In the genomic region with DNA sequence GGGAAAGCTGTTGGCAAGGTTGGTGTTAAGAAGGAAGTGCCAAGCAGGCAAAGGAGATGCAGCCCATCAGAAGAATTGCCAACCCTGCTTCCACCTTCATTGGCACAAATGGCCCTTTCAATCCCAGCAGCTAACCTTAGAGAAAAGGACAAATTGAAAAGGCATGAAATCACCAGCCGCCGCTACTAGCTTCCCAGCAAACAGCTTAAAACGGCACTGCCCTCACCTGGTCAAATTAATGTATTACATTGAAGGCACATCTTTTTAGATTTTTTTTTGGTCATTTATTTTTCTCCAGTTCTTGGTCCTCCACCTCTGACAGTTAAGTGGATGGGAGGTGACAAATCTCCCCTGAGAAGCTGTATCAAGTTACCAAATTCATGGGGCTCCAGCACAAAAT, we compare ENCODE assay signal across 8 cellular contexts. TPM values are rescaled to one million over a fixed set of nuclear protein-coding genes. Genes with fewer than 3 reads are reported as not detected.
DNase-seq lines count a peak whose midpoint lies in the region; TF ChIP-seq lines count a peak whose summit lies in the region.

No MANE protein-coding gene starts in this region.

- no peaks in the 10 kb centered on the region for H3K4me1 ChIP-seq in MM.1S (ENCODE audit: low read length)

- H3K79me2 ChIP-seq in MM.1S (ENCODE audit: low read length) = no peaks in the 10 kb centered on the region

- no peak overlapping the region for H3K4me3 ChIP-seq in MM.1S (ENCODE audit: low read length)
- no peak overlapping the region for H3K4me3 ChIP-seq in WI38 (ENCODE audit: low read depth, low read length)
- H3K4me3 ChIP-seq in foreskin fibroblast (ENCODE audit: low read depth in 1 of 2, low read length in 2 of 2) = no peak overlapping the region

- H2AFZ ChIP-seq in MM.1S (ENCODE audit: low read length) = peak overlapping the region; percentile 43; the same call in 1 of the 2 replicates

- no peaks in the 10 kb centered on the region for H4K20me1 ChIP-seq in MM.1S (ENCODE audit: insufficient read depth, low read length)

- peak; percentile 14 for DNase-seq in activated T-cell treated with anti-CD3 and anti-CD28 coated beads for 4 hours
- DNase-seq in activated T-cell treated with anti-CD3 and anti-CD28 coated beads, Interleukin-2, amount 50 U/mL, for 24 hours = no peak
- peak; percentile 45 for DNase-seq in MM.1S
- peak; percentile 13 to 50 for DNase-seq in foreskin fibroblast
- peak; percentile 17 for DNase-seq in smooth muscle cell of the brain vasculature (ENCODE audit: low read depth, low spot score)
- no peak for DNase-seq in UCSD-AML1 (lab: John Stamatoyannopoulos, UW; ENCODE audit: unreplicated experiment)
- no peak for DNase-seq in mesenteric fat pad (ENCODE audit: low spot score)

- H3K27me3 Mint-ChIP-seq in activated T-cell treated with anti-CD3 and anti-CD28 coated beads, Interleukin-2, amount 50 U/mL, for 24 hours = peaks cover 85% of the 10 kb centered on the region

- H3K4me3 Mint-ChIP-seq in activated T-cell treated with anti-CD3 and anti-CD28 coated beads, Interleukin-2, amount 50 U/mL, for 24 hours = no peak overlapping the region

- no peaks in the 10 kb centered on the region for H3K9me3 Mint-ChIP-seq in activated T-cell treated with anti-CD3 and anti-CD28 coated beads, Interleukin-2, amount 50 U/mL, for 24 hours

- H3K4me1 Mint-ChIP-seq in activated T-cell treated with anti-CD3 and anti-CD28 coated beads, Interleukin-2, amount 50 U/mL, for 24 hours (ENCODE audit: low read depth) = peaks cover 4% of the 10 kb centered on the region

- no peaks in the 10 kb centered on the region for H3K36me3 Mint-ChIP-seq in activated T-cell treated with anti-CD3 and anti-CD28 coated beads, Interleukin-2, amount 50 U/mL, for 24 hours (ENCODE audit: low read depth)

- no peaks in the 10 kb centered on the region for H3K27me3 ChIP-seq in MM.1S (replicated peaks; ENCODE audit: insufficient read depth, low read length)

- H3K9me3 ChIP-seq in MM.1S (replicated peaks; ENCODE audit: insufficient read depth, low read length) = no peaks in the 10 kb centered on the region

- no peak overlapping the region for H3K27ac ChIP-seq in MM.1S (ENCODE audit: low read length)

- no peak overlapping the region for H3K27ac Mint-ChIP-seq in activated T-cell treated with anti-CD3 and anti-CD28 coated beads, Interleukin-2, amount 50 U/mL, for 24 hours

- peak overlapping the region; percentile 11; the same call in 1 of the 2 replicates for H3K4me2 ChIP-seq in MM.1S (ENCODE audit: low read depth, low read length)

- no peaks in the 10 kb centered on the region for H3F3A ChIP-seq in MM.1S (ENCODE audit: insufficient read depth, low read length)

- no peaks in the 10 kb centered on the region for H3K36me3 ChIP-seq in MM.1S (replicated peaks; ENCODE audit: insufficient read depth, low read length)

- H3K9ac ChIP-seq in MM.1S (ENCODE audit: low read length) = no peak overlapping the region

- no peaks in the 10 kb centered on the region for H3K9me2 ChIP-seq in MM.1S (replicated peaks; ENCODE audit: insufficient read depth, low read length)

- TF ChIP-seq CTCF in MM.1S (IDR thresholded peaks at IDR 0.05; ENCODE audit: low read length) = peak; percentile 61
- peak; percentile 36 for TF ChIP-seq CTCF in WI38 (IDR thresholded peaks at IDR 0.05; ENCODE audit: low read depth, low read length)
- peak; percentile 28 for TF ChIP-seq CTCF in foreskin fibroblast (IDR thresholded peaks at IDR 0.05; ENCODE audit: low read depth, low read length)

RNA-seq across cellular contexts. Expression of gene NHSL2, which starts 51.0 kb away (rescaled TPM):
- total RNA-seq in mesenteric fat pad = 13.3 TPM

Comparison
In these comparisons a context has a peak if more than half of its experiments do, and no peak if none do; other contexts are left out.
1. DNase-seq: peak in activated T-cell treated with anti-CD3 and anti-CD28 coated beads for 4 hours (single experiment), MM.1S (single experiment), foreskin fibroblast (2 of 2) and smooth muscle cell of the brain vasculature (single experiment); none in activated T-cell treated with anti-CD3 and anti-CD28 coated beads, Interleukin-2, amount 50 U/mL, for 24 hours (single experiment), UCSD-AML1 (single experiment) and mesenteric fat pad (single experiment).
2. Peak in every context shown above with its lines, with median percentiles within 50 percentile points of each other: CTCF ChIP-seq.